Comparison of ENCODE assay signal across 1 cellular context in the genomic region with DNA sequence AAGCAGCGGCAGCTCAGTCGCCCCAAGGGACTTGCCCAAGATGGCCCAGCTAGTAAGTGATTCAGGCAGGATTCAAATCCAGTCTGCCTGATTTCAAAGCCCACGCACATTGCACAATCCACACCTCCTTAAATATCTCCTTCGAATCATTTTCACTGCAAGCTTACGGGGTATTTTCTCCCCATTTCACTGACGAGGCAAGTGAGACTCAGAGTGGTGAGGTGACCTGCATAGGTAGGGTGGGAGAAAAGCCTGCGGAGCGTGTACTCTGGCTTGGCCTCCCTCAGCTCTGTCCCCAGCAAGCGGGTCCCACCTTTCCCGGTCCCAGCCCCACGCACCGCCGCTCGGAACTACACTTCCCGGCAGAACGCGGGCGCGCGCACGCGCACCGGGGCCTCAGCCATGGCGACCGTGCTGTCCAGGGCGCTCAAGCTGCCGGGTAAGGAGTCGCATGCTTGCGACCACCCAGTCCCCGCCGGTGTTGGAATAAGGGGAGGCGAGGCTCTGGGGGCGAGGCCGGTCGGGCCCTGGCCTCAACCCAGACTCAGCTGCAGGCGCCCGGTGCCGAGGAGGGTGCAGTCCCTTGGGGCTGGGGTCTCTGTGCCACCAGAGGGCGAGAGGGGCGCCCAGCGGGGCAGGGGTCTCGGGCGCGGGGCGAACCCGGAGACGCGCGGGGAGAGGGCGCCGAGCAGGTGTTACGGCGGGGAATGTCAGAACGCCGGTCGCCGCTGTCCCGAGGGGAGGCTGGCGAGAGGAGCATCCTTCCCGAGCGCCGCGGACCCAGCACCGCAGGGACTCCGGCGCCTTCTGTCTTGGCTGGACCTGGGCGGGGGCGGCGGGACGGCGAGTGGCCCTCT.
TF ChIP-seq lines count a peak whose summit lies in the region.

A gene with protein sequence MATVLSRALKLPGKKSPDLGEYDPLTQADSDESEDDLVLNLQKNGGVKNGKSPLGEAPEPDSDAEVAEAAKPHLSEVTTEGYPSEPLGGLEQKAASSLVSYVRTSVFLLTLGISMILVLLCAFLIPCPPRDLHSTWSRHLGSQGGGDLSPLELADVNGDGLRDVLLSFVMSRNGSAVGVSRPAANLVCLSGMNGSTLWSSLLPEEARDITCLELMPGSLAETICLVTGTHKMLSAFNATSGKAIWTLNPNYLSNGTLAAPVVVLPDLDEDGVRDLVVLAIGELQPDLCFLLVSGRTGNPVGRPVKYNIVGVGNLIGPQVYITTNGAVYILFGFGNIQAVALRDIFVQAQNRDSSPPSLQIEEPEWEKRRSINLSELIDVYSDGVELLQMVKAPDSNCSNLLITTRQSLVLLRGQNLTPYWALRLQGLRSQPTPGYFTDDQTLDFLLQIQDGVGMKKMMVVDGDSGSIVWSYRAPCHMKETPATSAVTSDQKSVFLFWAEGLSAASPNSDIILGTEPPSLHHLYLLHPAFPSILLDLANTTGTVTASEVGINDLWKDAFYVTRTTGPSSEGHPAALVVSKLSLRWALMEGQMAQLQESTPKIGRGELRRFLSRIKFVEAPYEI (plus strand): TSS at position 380 of the 857 bp plus-strand sequence. CDS start 23 bp downstream, at position 403.

TF ChIP-seq in HepG2, 621 proteins besides CTCF, POLR2A, EP300 and RAD21 (continued from another document and continues in another):
- TF ChIP-seq, protein P1, sequence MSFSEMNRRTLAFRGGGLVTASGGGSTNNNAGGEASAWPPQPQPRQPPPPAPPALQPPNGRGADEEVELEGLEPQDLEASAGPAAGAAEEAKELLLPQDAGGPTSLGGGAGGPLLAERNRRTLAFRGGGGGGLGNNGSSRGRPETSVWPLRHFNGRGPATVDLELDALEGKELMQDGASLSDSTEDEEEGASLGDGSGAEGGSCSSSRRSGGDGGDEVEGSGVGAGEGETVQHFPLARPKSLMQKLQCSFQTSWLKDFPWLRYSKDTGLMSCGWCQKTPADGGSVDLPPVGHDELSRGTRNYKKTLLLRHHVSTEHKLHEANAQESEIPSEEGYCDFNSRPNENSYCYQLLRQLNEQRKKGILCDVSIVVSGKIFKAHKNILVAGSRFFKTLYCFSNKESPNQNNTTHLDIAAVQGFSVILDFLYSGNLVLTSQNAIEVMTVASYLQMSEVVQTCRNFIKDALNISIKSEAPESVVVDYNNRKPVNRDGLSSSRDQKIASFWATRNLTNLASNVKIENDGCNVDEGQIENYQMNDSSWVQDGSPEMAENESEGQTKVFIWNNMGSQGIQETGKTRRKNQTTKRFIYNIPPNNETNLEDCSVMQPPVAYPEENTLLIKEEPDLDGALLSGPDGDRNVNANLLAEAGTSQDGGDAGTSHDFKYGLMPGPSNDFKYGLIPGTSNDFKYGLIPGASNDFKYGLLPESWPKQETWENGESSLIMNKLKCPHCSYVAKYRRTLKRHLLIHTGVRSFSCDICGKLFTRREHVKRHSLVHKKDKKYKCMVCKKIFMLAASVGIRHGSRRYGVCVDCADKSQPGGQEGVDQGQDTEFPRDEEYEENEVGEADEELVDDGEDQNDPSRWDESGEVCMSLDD (CRISPR knock-in tag; IDR thresholded peaks at IDR 0.05; ENCODE audit: borderline replicate concordance), result 0 out of 2 replicates have a peak, but pooled peaks have one; percentile 20
- TF ChIP-seq MAZ (IDR thresholded peaks at IDR 0.05; ENCODE audit: borderline replicate concordance, low read depth, low read length) (no peak), MAZ (CRISPR knock-in tag; IDR thresholded peaks at IDR 0.05; ENCODE audit: low read depth) (peak; percentile 74; the same call in 1 of the 2 replicates), ZBTB42 (CRISPR knock-in tag; IDR thresholded peaks at IDR 0.05) (peak; percentile 76; the same call in 1 of the 2 replicates), MXI1 (IDR thresholded peaks at IDR 0.05; ENCODE audit: borderline replicate concordance, low read depth, low read length) (peak; percentile 33; the same call in 1 of the 3 replicates), FOXJ3 (CRISPR knock-in tag; IDR thresholded peaks at IDR 0.05; ENCODE audit: borderline replicate concordance) (0 out of 2 replicates have a peak, but pooled peaks have one; percentile 14), NAIF1 (CRISPR knock-in tag; IDR thresholded peaks at IDR 0.05; ENCODE audit: borderline replicate concordance) (no peak), SNRNP70 (IDR thresholded peaks at IDR 0.05; ENCODE audit: low read depth, low read length) (no peak), ARNTL (CRISPR knock-in tag; IDR thresholded peaks at IDR 0.05) (no peak), RFX5 (IDR thresholded peaks at IDR 0.05; ENCODE audit: low read depth, low read length) (no peak), ETV6 (CRISPR knock-in tag; conservative IDR thresholded peaks at IDR 0.05) (0 out of 2 replicates have a peak, but pooled peaks have one; percentile 47), ZNF777 (CRISPR knock-in tag; IDR thresholded peaks at IDR 0.05) (peak; percentile 70; the same call in 1 of the 2 replicates), TARDBP (CRISPR knock-in tag; IDR thresholded peaks at IDR 0.05) (0 out of 2 replicates have a peak, but pooled peaks have one; percentile 70)
- TF ChIP-seq, protein P2, sequence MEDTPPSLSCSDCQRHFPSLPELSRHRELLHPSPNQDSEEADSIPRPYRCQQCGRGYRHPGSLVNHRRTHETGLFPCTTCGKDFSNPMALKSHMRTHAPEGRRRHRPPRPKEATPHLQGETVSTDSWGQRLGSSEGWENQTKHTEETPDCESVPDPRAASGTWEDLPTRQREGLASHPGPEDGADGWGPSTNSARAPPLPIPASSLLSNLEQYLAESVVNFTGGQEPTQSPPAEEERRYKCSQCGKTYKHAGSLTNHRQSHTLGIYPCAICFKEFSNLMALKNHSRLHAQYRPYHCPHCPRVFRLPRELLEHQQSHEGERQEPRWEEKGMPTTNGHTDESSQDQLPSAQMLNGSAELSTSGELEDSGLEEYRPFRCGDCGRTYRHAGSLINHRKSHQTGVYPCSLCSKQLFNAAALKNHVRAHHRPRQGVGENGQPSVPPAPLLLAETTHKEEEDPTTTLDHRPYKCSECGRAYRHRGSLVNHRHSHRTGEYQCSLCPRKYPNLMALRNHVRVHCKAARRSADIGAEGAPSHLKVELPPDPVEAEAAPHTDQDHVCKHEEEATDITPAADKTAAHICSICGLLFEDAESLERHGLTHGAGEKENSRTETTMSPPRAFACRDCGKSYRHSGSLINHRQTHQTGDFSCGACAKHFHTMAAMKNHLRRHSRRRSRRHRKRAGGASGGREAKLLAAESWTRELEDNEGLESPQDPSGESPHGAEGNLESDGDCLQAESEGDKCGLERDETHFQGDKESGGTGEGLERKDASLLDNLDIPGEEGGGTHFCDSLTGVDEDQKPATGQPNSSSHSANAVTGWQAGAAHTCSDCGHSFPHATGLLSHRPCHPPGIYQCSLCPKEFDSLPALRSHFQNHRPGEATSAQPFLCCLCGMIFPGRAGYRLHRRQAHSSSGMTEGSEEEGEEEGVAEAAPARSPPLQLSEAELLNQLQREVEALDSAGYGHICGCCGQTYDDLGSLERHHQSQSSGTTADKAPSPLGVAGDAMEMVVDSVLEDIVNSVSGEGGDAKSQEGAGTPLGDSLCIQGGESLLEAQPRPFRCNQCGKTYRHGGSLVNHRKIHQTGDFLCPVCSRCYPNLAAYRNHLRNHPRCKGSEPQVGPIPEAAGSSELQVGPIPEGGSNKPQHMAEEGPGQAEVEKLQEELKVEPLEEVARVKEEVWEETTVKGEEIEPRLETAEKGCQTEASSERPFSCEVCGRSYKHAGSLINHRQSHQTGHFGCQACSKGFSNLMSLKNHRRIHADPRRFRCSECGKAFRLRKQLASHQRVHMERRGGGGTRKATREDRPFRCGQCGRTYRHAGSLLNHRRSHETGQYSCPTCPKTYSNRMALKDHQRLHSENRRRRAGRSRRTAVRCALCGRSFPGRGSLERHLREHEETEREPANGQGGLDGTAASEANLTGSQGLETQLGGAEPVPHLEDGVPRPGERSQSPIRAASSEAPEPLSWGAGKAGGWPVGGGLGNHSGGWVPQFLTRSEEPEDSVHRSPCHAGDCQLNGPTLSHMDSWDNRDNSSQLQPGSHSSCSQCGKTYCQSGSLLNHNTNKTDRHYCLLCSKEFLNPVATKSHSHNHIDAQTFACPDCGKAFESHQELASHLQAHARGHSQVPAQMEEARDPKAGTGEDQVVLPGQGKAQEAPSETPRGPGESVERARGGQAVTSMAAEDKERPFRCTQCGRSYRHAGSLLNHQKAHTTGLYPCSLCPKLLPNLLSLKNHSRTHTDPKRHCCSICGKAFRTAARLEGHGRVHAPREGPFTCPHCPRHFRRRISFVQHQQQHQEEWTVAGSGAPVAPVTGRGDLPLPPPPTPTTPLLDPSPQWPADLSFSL (CRISPR knock-in tag; IDR thresholded peaks at IDR 0.05), result no peak
- TF ChIP-seq, protein P3, sequence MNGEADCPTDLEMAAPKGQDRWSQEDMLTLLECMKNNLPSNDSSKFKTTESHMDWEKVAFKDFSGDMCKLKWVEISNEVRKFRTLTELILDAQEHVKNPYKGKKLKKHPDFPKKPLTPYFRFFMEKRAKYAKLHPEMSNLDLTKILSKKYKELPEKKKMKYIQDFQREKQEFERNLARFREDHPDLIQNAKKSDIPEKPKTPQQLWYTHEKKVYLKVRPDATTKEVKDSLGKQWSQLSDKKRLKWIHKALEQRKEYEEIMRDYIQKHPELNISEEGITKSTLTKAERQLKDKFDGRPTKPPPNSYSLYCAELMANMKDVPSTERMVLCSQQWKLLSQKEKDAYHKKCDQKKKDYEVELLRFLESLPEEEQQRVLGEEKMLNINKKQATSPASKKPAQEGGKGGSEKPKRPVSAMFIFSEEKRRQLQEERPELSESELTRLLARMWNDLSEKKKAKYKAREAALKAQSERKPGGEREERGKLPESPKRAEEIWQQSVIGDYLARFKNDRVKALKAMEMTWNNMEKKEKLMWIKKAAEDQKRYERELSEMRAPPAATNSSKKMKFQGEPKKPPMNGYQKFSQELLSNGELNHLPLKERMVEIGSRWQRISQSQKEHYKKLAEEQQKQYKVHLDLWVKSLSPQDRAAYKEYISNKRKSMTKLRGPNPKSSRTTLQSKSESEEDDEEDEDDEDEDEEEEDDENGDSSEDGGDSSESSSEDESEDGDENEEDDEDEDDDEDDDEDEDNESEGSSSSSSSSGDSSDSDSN (CRISPR knock-in tag; IDR thresholded peaks at IDR 0.05), result peak; percentile 58; the same call in 1 of the 2 replicates
- TF ChIP-seq, protein P4, sequence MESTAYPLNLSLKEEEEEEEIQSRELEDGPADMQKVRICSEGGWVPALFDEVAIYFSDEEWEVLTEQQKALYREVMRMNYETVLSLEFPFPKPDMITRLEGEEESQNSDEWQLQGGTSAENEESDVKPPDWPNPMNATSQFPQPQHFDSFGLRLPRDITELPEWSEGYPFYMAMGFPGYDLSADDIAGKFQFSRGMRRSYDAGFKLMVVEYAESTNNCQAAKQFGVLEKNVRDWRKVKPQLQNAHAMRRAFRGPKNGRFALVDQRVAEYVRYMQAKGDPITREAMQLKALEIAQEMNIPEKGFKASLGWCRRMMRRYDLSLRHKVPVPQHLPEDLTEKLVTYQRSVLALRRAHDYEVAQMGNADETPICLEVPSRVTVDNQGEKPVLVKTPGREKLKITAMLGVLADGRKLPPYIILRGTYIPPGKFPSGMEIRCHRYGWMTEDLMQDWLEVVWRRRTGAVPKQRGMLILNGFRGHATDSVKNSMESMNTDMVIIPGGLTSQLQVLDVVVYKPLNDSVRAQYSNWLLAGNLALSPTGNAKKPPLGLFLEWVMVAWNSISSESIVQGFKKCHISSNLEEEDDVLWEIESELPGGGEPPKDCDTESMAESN (CRISPR knock-in tag; conservative IDR thresholded peaks at IDR 0.05), result peak; percentile 79
- TF ChIP-seq, protein P5, sequence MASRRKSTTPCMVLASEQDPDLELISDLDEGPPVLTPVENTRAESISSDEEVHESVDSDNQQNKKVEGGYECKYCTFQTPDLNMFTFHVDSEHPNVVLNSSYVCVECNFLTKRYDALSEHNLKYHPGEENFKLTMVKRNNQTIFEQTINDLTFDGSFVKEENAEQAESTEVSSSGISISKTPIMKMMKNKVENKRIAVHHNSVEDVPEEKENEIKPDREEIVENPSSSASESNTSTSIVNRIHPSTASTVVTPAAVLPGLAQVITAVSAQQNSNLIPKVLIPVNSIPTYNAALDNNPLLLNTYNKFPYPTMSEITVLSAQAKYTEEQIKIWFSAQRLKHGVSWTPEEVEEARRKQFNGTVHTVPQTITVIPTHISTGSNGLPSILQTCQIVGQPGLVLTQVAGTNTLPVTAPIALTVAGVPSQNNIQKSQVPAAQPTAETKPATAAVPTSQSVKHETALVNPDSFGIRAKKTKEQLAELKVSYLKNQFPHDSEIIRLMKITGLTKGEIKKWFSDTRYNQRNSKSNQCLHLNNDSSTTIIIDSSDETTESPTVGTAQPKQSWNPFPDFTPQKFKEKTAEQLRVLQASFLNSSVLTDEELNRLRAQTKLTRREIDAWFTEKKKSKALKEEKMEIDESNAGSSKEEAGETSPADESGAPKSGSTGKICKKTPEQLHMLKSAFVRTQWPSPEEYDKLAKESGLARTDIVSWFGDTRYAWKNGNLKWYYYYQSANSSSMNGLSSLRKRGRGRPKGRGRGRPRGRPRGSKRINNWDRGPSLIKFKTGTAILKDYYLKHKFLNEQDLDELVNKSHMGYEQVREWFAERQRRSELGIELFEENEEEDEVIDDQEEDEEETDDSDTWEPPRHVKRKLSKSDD (CRISPR knock-in tag; IDR thresholded peaks at IDR 0.05; ENCODE audit: low read depth), result peak; percentile 62; the same call in 1 of the 2 replicates
- TF ChIP-seq, protein P6, sequence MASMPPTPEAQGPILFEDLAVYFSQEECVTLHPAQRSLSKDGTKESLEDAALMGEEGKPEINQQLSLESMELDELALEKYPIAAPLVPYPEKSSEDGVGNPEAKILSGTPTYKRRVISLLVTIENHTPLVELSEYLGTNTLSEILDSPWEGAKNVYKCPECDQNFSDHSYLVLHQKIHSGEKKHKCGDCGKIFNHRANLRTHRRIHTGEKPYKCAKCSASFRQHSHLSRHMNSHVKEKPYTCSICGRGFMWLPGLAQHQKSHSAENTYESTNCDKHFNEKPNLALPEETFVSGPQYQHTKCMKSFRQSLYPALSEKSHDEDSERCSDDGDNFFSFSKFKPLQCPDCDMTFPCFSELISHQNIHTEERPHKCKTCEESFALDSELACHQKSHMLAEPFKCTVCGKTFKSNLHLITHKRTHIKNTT (CRISPR knock-in tag; IDR thresholded peaks at IDR 0.05), result 0 out of 2 replicates have a peak, but pooled peaks have one; percentile 23
- TF ChIP-seq, protein P7, sequence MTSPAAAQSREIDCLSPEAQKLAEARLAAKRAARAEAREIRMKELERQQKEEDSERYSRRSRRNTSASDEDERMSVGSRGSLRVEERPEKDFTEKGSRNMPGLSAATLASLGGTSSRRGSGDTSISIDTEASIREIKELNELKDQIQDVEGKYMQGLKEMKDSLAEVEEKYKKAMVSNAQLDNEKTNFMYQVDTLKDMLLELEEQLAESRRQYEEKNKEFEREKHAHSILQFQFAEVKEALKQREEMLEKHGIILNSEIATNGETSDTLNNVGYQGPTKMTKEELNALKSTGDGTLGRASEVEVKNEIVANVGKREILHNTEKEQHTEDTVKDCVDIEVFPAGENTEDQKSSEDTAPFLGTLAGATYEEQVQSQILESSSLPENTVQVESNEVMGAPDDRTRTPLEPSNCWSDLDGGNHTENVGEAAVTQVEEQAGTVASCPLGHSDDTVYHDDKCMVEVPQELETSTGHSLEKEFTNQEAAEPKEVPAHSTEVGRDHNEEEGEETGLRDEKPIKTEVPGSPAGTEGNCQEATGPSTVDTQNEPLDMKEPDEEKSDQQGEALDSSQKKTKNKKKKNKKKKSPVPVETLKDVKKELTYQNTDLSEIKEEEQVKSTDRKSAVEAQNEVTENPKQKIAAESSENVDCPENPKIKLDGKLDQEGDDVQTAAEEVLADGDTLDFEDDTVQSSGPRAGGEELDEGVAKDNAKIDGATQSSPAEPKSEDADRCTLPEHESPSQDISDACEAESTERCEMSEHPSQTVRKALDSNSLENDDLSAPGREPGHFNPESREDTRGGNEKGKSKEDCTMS (CRISPR knock-in tag; conservative IDR thresholded peaks at IDR 0.05), result no peak
